ENCODE assay signal across 9 cellular contexts in genomic region chr2:148614024-148614331, GRCh38. TPM values are rescaled to one million over a fixed set of nuclear protein-coding genes. Genes with fewer than 3 reads are reported as not detected.
DNase-seq lines count a peak whose midpoint lies in the region; ATAC-seq and TF ChIP-seq lines count a peak whose summit lies in the region.
"Had no signal": no experiment of that assay in that cellular context is flagged by ENCODE, and none has a peak within 500 bp of the region (broad histone marks: within the 10 kb centered on the region; RNA-seq: fewer than 3 reads in every experiment).

No MANE protein-coding gene starts in this region.

- H3K79me1 ChIP-seq in mesenchymal stem cell (replicated peaks; ENCODE audit: low read length, poor library complexity, severe bottlenecking), result no peaks in the 10 kb centered on the region

- H3K4me3 Mint-ChIP-seq in activated B cell treated with CpG ODN at 0.5 μM for 24 hours, result peak overlapping the region; percentile 0

- no peak overlapping the region for H2AFZ ChIP-seq in mesenchymal stem cell (ENCODE audit: low read depth, low read length)
- H2AFZ ChIP-seq: parathyroid adenoma had no signal

- no peak overlapping the region for H2BK12ac ChIP-seq in mesenchymal stem cell (ENCODE audit: low read length in 2 of 2)

- no peaks in the 10 kb centered on the region for H3K9me3 Mint-ChIP-seq in activated B cell treated with CpG ODN at 0.5 μM for 24 hours

- no peaks in the 10 kb centered on the region for H3K9me3 ChIP-seq in mesenchymal stem cell (ENCODE audit: control insufficient read depth, low read length)

- no peak overlapping the region for H3K14ac ChIP-seq in mesenchymal stem cell (ENCODE audit: low read length in 2 of 2)

- POLR2A ChIA-PET in activated B cell treated with CpG ODN at 0.5 μM for 24 hours (lab: Charles Lee), result interaction anchor here (1.1 kb wide), 1 partner anchor 101 kb away, joined by 11 read pairs; no protein-coding TSS in a partner anchor

- H2BK15ac ChIP-seq in mesenchymal stem cell (ENCODE audit: low read depth, poor library complexity, severe bottlenecking), result no peak overlapping the region

- H3K4me3 ChIP-seq in mesenchymal stem cell (ENCODE audit: insufficient read depth in 1 of 2, low read depth in 1 of 2, low read length in 2 of 2), result no peak overlapping the region

- DNase-seq in DMS53 (lab: John Stamatoyannopoulos, UW), result peak; percentile 51
- DNase-seq in DMS53 treated with DMSO at 0.1 percent for 48 hours (lab: John Stamatoyannopoulos, UW; ENCODE audit: unreplicated experiment), result no peak
- no peak for DNase-seq in activated B cell treated with CpG ODN at 0.5 μM for 24 hours
- no peak for DNase-seq in mesenchymal stem cell
- DNase-seq in SIG-M5 (lab: John Stamatoyannopoulos, UW), result no peak
- DNase-seq in SK-N-DZ (ENCODE audit: low spot score), result no peak
- DNase-seq in DMS79 (lab: John Stamatoyannopoulos, UW), result no peak

- H3K27me3 Mint-ChIP-seq in activated B cell treated with CpG ODN at 0.5 μM for 24 hours, result no peaks in the 10 kb centered on the region

- TF ChIP-seq CTCF in activated B cell treated with CpG ODN at 0.5 μM for 24 hours (IDR thresholded peaks at IDR 0.05), result no peak

- CTCF ChIA-PET in activated B cell treated with CpG ODN at 0.5 μM for 24 hours (lab: Charles Lee), result interaction anchor here (0.9 kb wide), 1 partner anchor 624 kb away, joined by 3 read pairs; no protein-coding TSS in a partner anchor

- no peak overlapping the region for H3K23ac ChIP-seq in mesenchymal stem cell (ENCODE audit: low read length in 2 of 2)

- no peaks in the 10 kb centered on the region for H3K36me3 Mint-ChIP-seq in activated B cell treated with CpG ODN at 0.5 μM for 24 hours (ENCODE audit: low read depth)

- no CpG with 5 or more reads among the region's 1 CpG for WGBS in mesenchymal stem cell

- peaks cover 10% of the 10 kb centered on the region for H3K4me1 ChIP-seq in mesenchymal stem cell (ENCODE audit: control insufficient read depth, insufficient read depth, low read depth, low read length)

- peaks cover 15% of the 10 kb centered on the region for H3K4me1 Mint-ChIP-seq in activated B cell treated with CpG ODN at 0.5 μM for 24 hours

- H2BK120ac ChIP-seq in mesenchymal stem cell (ENCODE audit: low read depth, low read length), result no peak overlapping the region

- H3K4ac ChIP-seq in mesenchymal stem cell (ENCODE audit: low read depth in 1 of 2, low read length in 2 of 2), result no peak overlapping the region

- H3K9ac ChIP-seq in mesenchymal stem cell (ENCODE audit: low read length), result no peak overlapping the region
- H3K9ac ChIP-seq: parathyroid adenoma had no signal

- no peak overlapping the region for H2AK5ac ChIP-seq in mesenchymal stem cell (ENCODE audit: low read length, severe bottlenecking)

- intact Hi-C loops in activated B cell treated with CpG ODN at 0.5 μM for 24 hours (cut with micrococcal nuclease), result loop anchor here (1.0 kb wide), 1 partner anchor 31 kb away; no protein-coding TSS in a partner anchor

- no peaks in the 10 kb centered on the region for H3K36me3 ChIP-seq in mesenchymal stem cell (ENCODE audit: control insufficient read depth in 1 of 2, insufficient read depth in 2 of 2, low read depth in 1 of 2, low read length in 2 of 2)

- H2BK5ac ChIP-seq in mesenchymal stem cell (ENCODE audit: low read depth, low read length, poor library complexity, severe bottlenecking), result no peak overlapping the region

- no peak overlapping the region for H4K8ac ChIP-seq in mesenchymal stem cell (ENCODE audit: low read length)

- H3K27ac ChIP-seq in mesenchymal stem cell (ENCODE audit: low read length, poor library complexity, severe bottlenecking), result peak overlapping the region; percentile 70
- H3K27ac ChIP-seq: parathyroid adenoma had no signal

- H3K27ac Mint-ChIP-seq in activated B cell treated with CpG ODN at 0.5 μM for 24 hours, result peak overlapping the region; percentile 59

- H3K27me3 ChIP-seq in mesenchymal stem cell (ENCODE audit: control insufficient read depth in 1 of 2, insufficient read depth in 1 of 2, low read length in 2 of 2), result no peaks in the 10 kb centered on the region

- H4K91ac ChIP-seq in mesenchymal stem cell (ENCODE audit: low read length), result no peak overlapping the region

- ATAC-seq in HG03097 (IDR thresholded peaks at IDR 0.05; ENCODE audit: low FRiP score, unreplicated experiment) (peak; percentile 9), activated B cell treated with CpG ODN at 0.5 μM for 24 hours (ENCODE audit: low read depth) (peak; percentile 30)

- peak overlapping the region in 1 of 2 experiments; percentile 29 for H3K18ac ChIP-seq in mesenchymal stem cell (ENCODE audit: low read depth in 1 of 2, low read length in 2 of 2)

- H3K4me2 ChIP-seq in mesenchymal stem cell (ENCODE audit: low read length, poor library complexity, severe bottlenecking), result no peak overlapping the region

RNA-seq across cellular contexts. Expression of gene EPC2, which starts 30.6 kb away (rescaled TPM):
- total RNA-seq in activated B cell treated with CpG ODN at 0.5 μM for 24 hours, result 52.1 and 52.6 TPM in 2 replicates
- polyA plus RNA-seq in mesenchymal stem cell (2013, experiment 1 of 2), result 16.0 TPM
- 15.8 TPM for polyA plus RNA-seq in mesenchymal stem cell (2013, experiment 2 of 2)
- polyA plus RNA-seq in SK-N-DZ (2014; cell fraction: cytosol; rRNA removed), result 10.7 and 10.9 TPM in 2 replicates
- 4.9 and 10.0 TPM in 2 replicates for polyA plus RNA-seq in SK-N-DZ (2014; cell fraction: nucleus; rRNA removed)
